ENCODE assay signal across 21 cellular contexts in genomic region chr15:73570355-73571032, GRCh38.
A peak's percentile ranks its signal among the peaks of the same experiment; 100 is the strongest.
DNase-seq lines count a peak whose midpoint lies in the region; ATAC-seq and TF ChIP-seq lines count a peak whose summit lies in the region.
"Had no signal": no experiment of that assay in that cellular context is flagged by ENCODE, and none has a peak within 500 bp of the region (broad histone marks: within the 10 kb centered on the region; RNA-seq: fewer than 3 reads in every experiment).

No MANE protein-coding gene starts in this region.

- no peaks in the 10 kb centered on the region for H3K9me3 ChIP-seq in IMR-90 (ENCODE audit: control insufficient read depth, insufficient read depth, low read length)
- H3K9me3 ChIP-seq in endodermal cell (ENCODE audit: control insufficient read depth, low read length): no peaks in the 10 kb centered on the region
- H3K9me3 ChIP-seq: esophagus squamous epithelium, gastroesophageal sphincter had no signal

- no peaks in the 10 kb centered on the region for H3K27me3 ChIP-seq in IMR-90 (ENCODE audit: control insufficient read depth, insufficient read depth, low read length)
- no peaks in the 10 kb centered on the region for H3K27me3 ChIP-seq in endodermal cell (ENCODE audit: control insufficient read depth, insufficient read depth, low read length, poor library complexity, severe bottlenecking)
- H3K27me3 ChIP-seq: esophagus squamous epithelium, gastroesophageal sphincter had no signal

- no peak overlapping the region for H2BK120ac ChIP-seq in IMR-90 (ENCODE audit: low read depth, low read length)

- H3K4me3 ChIP-seq in IMR-90 (ENCODE audit: insufficient read depth, low read depth, low read length) (no peak overlapping the region), endodermal cell (ENCODE audit: low read length) (no peak overlapping the region)
- H3K4me3 ChIP-seq: esophagus squamous epithelium, gastroesophageal sphincter, SK-N-MC, skin epidermis had no signal

- peak overlapping the region; percentile 64 for H3K27ac Mint-ChIP-seq in activated CD4-positive, alpha-beta T cell treated with anti-CD3 and anti-CD28 coated beads, Interleukin-2, amount 10 ng/mL, durations not matched to agents 24 days and 14 days
- H3K27ac Mint-ChIP-seq in endodermal cell (peak overlapping the region; percentile 3), progenitor cell of endocrine pancreas (peak overlapping the region; percentile 31)

- in situ Hi-C loops in IMR-90 (cut with MboI; ENCODE audit: low sequenced_read_pairs): loop anchor here (5.0 kb wide), 1 partner anchor 62 kb away; the partner anchor contains the start of gene NPTN

- no peak overlapping the region for H2AK5ac ChIP-seq in IMR-90 (ENCODE audit: low read depth, low read length)

- no peak overlapping the region for H4K8ac ChIP-seq in IMR-90 (ENCODE audit: low read depth in 2 of 2, low read length in 2 of 2)

- peaks cover 47% of the 10 kb centered on the region for H3K36me3 ChIP-seq in IMR-90 (ENCODE audit: control insufficient read depth, insufficient read depth, low read length)
- peaks cover 73% of the 10 kb centered on the region for H3K36me3 ChIP-seq in endodermal cell (ENCODE audit: control insufficient read depth, insufficient read depth, low read length)

- no peak overlapping the region for H3K4ac ChIP-seq in IMR-90 (ENCODE audit: low read depth, low read length)

- no peak overlapping the region for H3K18ac ChIP-seq in IMR-90 (ENCODE audit: low read depth, low read length)

- no peak overlapping the region for H2BK15ac ChIP-seq in IMR-90 (ENCODE audit: low read depth, low read length)

- H3K4me1 Mint-ChIP-seq in activated CD4-positive, alpha-beta T cell treated with anti-CD3 and anti-CD28 coated beads, Interleukin-2, amount 10 ng/mL, durations not matched to agents 24 days and 14 days: peaks cover 30% of the 10 kb centered on the region
- H3K4me1 Mint-ChIP-seq in endodermal cell: peaks cover 7% of the 10 kb centered on the region
- peaks cover 6% of the 10 kb centered on the region for H3K4me1 Mint-ChIP-seq in progenitor cell of endocrine pancreas (ENCODE audit: low read depth)

- TF ChIP-seq RAD21 in IMR-90 (IDR thresholded peaks at IDR 0.05; ENCODE audit: low read length): no peak

- peaks cover 20 to 46% of the 10 kb centered on the region in 2 experiments for H3K79me1 ChIP-seq in IMR-90 (ENCODE audit: low read depth in 1 of 2, low read length in 2 of 2)

- H2BK5ac ChIP-seq in IMR-90 (ENCODE audit: low read depth, low read length, poor library complexity, severe bottlenecking): no peak overlapping the region

- H3K4me3 Mint-ChIP-seq in activated CD4-positive, alpha-beta T cell treated with anti-CD3 and anti-CD28 coated beads, Interleukin-2, amount 10 ng/mL, durations not matched to agents 24 days and 14 days: peak overlapping the region; percentile 33
- H3K4me3 Mint-ChIP-seq in endodermal cell: no peak overlapping the region
- no peak overlapping the region for H3K4me3 Mint-ChIP-seq in progenitor cell of endocrine pancreas (ENCODE audit: low read depth)
- H3K4me3 Mint-ChIP-seq: central memory CD8-positive, alpha-beta T cell; naive thymus-derived CD8-positive, alpha-beta T cell had no signal

- no peaks in the 10 kb centered on the region for H3K27me3 Mint-ChIP-seq in activated CD4-positive, alpha-beta T cell treated with anti-CD3 and anti-CD28 coated beads, Interleukin-2, amount 10 ng/mL, durations not matched to agents 24 days and 14 days
- H3K27me3 Mint-ChIP-seq in endodermal cell (ENCODE audit: insufficient read depth): no peaks in the 10 kb centered on the region
- no peaks in the 10 kb centered on the region for H3K27me3 Mint-ChIP-seq in progenitor cell of endocrine pancreas
- H3K27me3 Mint-ChIP-seq: central memory CD8-positive, alpha-beta T cell; naive thymus-derived CD8-positive, alpha-beta T cell had no signal

- no peak overlapping the region for H2AFZ ChIP-seq in IMR-90 (replicated peaks; ENCODE audit: low read length, poor library complexity)

- DNase-seq in activated CD4-positive, alpha-beta T cell treated with anti-CD3 and anti-CD28 coated beads, Interleukin-2, amount 10 ng/mL, durations not matched to agents 24 days and 14 days: no peak
- DNase-seq in activated CD4-positive, alpha-beta T cell treated with anti-CD3 and anti-CD28 coated beads, Interleukin-2, amount 50 U/mL, for 4 hours: no peak
- DNase-seq in IMR-90 (no peak), endodermal cell (no peak), progenitor cell of endocrine pancreas (ENCODE audit: low spot score, unreplicated experiment) (no peak), NCI-H526 (lab: John Stamatoyannopoulos, UW) (no peak), 8988T (no peak)
- DNase-seq: activated effector memory CD4-positive, alpha-beta T cell treated with anti-CD3 and anti-CD28 coated beads, Interleukin-2, amount 50 U/mL, for 16 hours; aorta; esophagus squamous epithelium; Kasumi-1; left cardiac atrium; naive thymus-derived CD8-positive, alpha-beta T cell; NCI-H1048; trophoblast cell; WERI-Rb-1 had no signal

- no peak overlapping the region for H3K14ac ChIP-seq in IMR-90 (replicated peaks; ENCODE audit: low read depth, low read length)

- H3K9ac ChIP-seq in IMR-90 (ENCODE audit: low read depth, low read length) (no peak overlapping the region), endodermal cell (ENCODE audit: extremely low read depth, low read length, poor library complexity, severe bottlenecking) (no peak overlapping the region)

- H3K4me1 ChIP-seq in IMR-90 (ENCODE audit: control insufficient read depth, insufficient read depth, low read length) (peaks cover 5% of the 10 kb centered on the region), endodermal cell (ENCODE audit: control insufficient read depth, insufficient read depth, low read length) (no peaks in the 10 kb centered on the region)

- H4K20me1 ChIP-seq in IMR-90 (ENCODE audit: insufficient read depth, low read length): peaks cover 11% of the 10 kb centered on the region

- no peaks in the 10 kb centered on the region for H3K9me3 Mint-ChIP-seq in activated CD4-positive, alpha-beta T cell treated with anti-CD3 and anti-CD28 coated beads, Interleukin-2, amount 10 ng/mL, durations not matched to agents 24 days and 14 days
- H3K9me3 Mint-ChIP-seq in endodermal cell: no peaks in the 10 kb centered on the region
- no peaks in the 10 kb centered on the region for H3K9me3 Mint-ChIP-seq in progenitor cell of endocrine pancreas (ENCODE audit: low read depth)
- H3K9me3 Mint-ChIP-seq: central memory CD8-positive, alpha-beta T cell; naive thymus-derived CD8-positive, alpha-beta T cell had no signal

- H3K27ac ChIP-seq in IMR-90 (ENCODE audit: insufficient read depth, low read length) (no peak overlapping the region), endodermal cell (ENCODE audit: low read depth, low read length) (no peak overlapping the region)
- H3K27ac ChIP-seq: esophagus squamous epithelium, SK-N-MC, skin epidermis had no signal

- H4K91ac ChIP-seq in IMR-90 (ENCODE audit: insufficient read depth, low read depth, low read length): no peak overlapping the region

- H4K5ac ChIP-seq in IMR-90 (ENCODE audit: low read depth, low read length): no peak overlapping the region

- no peak overlapping the region for H3K4me2 ChIP-seq in IMR-90 (ENCODE audit: low read depth, low read length)

- TF ChIP-seq CTCF in IMR-90 (conservative IDR thresholded peaks at IDR 0.05; ENCODE audit: low read depth, low read length) (no peak), endodermal cell (conservative IDR thresholded peaks at IDR 0.05) (no peak), progenitor cell of endocrine pancreas (IDR thresholded peaks at IDR 0.05; ENCODE audit: unreplicated experiment) (no peak)

- POLR2A ChIA-PET in IMR-90 (lab: Charles Lee; ENCODE audit: unreplicated experiment): no interaction called here

- H3K9me1 ChIP-seq in IMR-90 (ENCODE audit: insufficient read depth, low read length): peaks cover 4% of the 10 kb centered on the region; the same call in 1 of the 2 replicates

- no CpG with 5 or more reads among the region's 7 CpGs for WGBS in IMR-90 (ENCODE audit: extremely low coverage in 2 of 2, insufficient read length in 1 of 2), 2 experiments
- 93 to 100% methylated on average over 2 to 7 of the region's 7 CpGs for WGBS in endodermal cell (ENCODE audit: insufficient coverage in 1 of 2, insufficient read length in 1 of 2), 2 experiments

- peak overlapping the region; percentile 10; the same call in 1 of the 2 replicates for H2BK20ac ChIP-seq in IMR-90 (ENCODE audit: low read depth, low read length)

- dilution Hi-C loops in IMR-90 (cut with HindIII; ENCODE audit: low sequenced_read_pairs, unreplicated experiment): no loop called here

- BruUV-seq in IMR-90 (replicated peaks; lab: Mats Ljungman, UMichigan): no TSS peak

- H3K56ac ChIP-seq in IMR-90 (ENCODE audit: extremely low read depth, insufficient read depth, low read length): no peak overlapping the region

- ATAC-seq in IMR-90 (ENCODE audit: low read depth): no peak
- ATAC-seq in HG02642 (IDR thresholded peaks at IDR 0.05; ENCODE audit: poor library complexity, unreplicated experiment): no peak
- ATAC-seq: gastroesophageal sphincter; left cardiac atrium; naive thymus-derived CD8-positive, alpha-beta T cell had no signal

- no peak overlapping the region for H3K23ac ChIP-seq in IMR-90 (ENCODE audit: low read depth, low read length)

- intact Hi-C loops in activated CD4-positive, alpha-beta T cell treated with anti-CD3 and anti-CD28 coated beads, Interleukin-2, amount 10 ng/mL, durations not matched to agents 24 days and 14 days (cut with micrococcal nuclease): loop anchor here (2.0 to 5.0 kb wide), 2 partner anchors 14 to 37 kb away; no protein-coding TSS in a partner anchor
- intact Hi-C loops in IMR-90 (cut with micrococcal nuclease): no loop called here

- TF ChIP-seq POLR2A in IMR-90 (IDR thresholded peaks at IDR 0.05; ENCODE audit: low read depth, low read length): no peak

- H3K36me3 Mint-ChIP-seq in activated CD4-positive, alpha-beta T cell treated with anti-CD3 and anti-CD28 coated beads, Interleukin-2, amount 10 ng/mL, durations not matched to agents 24 days and 14 days (ENCODE audit: low read depth): peaks cover 37% of the 10 kb centered on the region
- peaks cover 74% of the 10 kb centered on the region for H3K36me3 Mint-ChIP-seq in endodermal cell (ENCODE audit: low read depth)
- H3K36me3 Mint-ChIP-seq in progenitor cell of endocrine pancreas (ENCODE audit: insufficient read depth): peaks cover 22% of the 10 kb centered on the region

- CTCF ChIA-PET in IMR-90 (lab: Yijun Ruan, JAX): interaction anchor here (1.7 kb wide), 1 partner anchor 66 kb away, joined by 4 read pairs; no protein-coding TSS in a partner anchor

- no peak overlapping the region for H2AK9ac ChIP-seq in IMR-90 (replicated peaks; ENCODE audit: low read depth, low read length, poor library complexity)

TF ChIP-seq in IMR-90, 13 proteins besides CTCF, POLR2A, EP300 and RAD21 (continues in another document):
- no peak for TF ChIP-seq CHD1 (IDR thresholded peaks at IDR 0.05; ENCODE audit: low read depth, low read length)
- no peak for TF ChIP-seq CEBPB (IDR thresholded peaks at IDR 0.05; ENCODE audit: low read depth, low read length)
- TF ChIP-seq RCOR1 (IDR thresholded peaks at IDR 0.05; ENCODE audit: insufficient replicate concordance, low read length): no peak
- TF ChIP-seq FOS (IDR thresholded peaks at IDR 0.05; ENCODE audit: low read depth, low read length): no peak
- TF ChIP-seq RFX5 (IDR thresholded peaks at IDR 0.05; ENCODE audit: low read depth, low read length): no peak
- no peak for TF ChIP-seq MAZ (IDR thresholded peaks at IDR 0.05; ENCODE audit: borderline replicate concordance, low read depth, low read length)

Comparison
In these comparisons a context has a peak if more than half of its experiments do, and no peak if none do; other contexts are left out.
1. H3K27ac Mint-ChIP-seq: peak in every context shown above with its lines; median percentile 64 in activated CD4-positive, alpha-beta T cell treated with anti-CD3 and anti-CD28 coated beads, Interleukin-2, amount 10 ng/mL, durations not matched to agents 24 days and 14 days; 31 in progenitor cell of endocrine pancreas; 3 in endodermal cell.